ENCODE assay signal across 10 cellular contexts in the genomic region with DNA sequence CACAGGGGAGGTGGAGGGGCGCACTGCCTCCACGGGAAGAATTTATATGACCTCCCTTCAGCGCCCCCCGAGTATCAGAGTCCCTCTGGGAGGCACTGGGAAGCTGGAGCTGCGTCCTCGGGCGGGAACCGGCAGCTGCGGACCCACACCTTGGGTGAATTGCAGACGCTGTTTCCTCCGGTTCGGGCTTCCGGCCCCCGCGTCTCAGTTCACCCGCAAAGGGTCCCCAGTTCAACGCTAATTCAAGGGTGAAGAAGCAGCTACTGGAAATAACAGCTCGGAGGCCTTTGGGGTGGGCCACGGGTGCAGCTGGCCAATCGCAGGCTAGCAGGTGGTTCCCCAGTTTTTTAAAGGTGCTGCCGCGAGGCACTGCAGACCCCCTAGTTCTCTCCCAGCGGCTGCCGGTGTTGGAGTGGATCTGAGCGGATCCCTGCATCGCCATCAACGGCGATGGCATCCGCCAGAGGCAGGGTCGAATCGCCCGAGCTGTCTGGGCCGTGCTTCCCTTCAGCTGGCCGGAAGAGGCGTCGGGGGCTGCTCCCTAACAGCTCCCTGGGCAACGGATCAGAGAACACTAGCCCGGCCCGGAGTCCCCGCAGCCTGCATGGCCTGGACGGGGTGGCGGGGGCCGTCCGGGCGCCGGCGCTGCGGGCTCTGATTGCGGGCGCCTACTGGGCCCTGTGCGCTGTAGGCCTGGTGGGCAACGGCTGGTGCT. TPM values are rescaled to one million over a fixed set of nuclear protein-coding genes. Genes with fewer than 3 reads are reported as not detected.
DNase-seq lines count a peak whose midpoint lies in the region; ATAC-seq and TF ChIP-seq lines count a peak whose summit lies in the region.
"Had no signal": no experiment of that assay in that cellular context is flagged by ENCODE, and none has a peak within 500 bp of the region (broad histone marks: within the 10 kb centered on the region; RNA-seq: fewer than 3 reads in every experiment).

No MANE protein-coding gene starts in this region.

- H3K27me3 ChIP-seq in effector memory CD4-positive, alpha-beta T cell (replicated peaks; ENCODE audit: control insufficient read depth, insufficient read depth, low read length, poor library complexity, severe bottlenecking) = peaks cover 3% of the 10 kb centered on the region
- no peaks in the 10 kb centered on the region for H3K27me3 ChIP-seq in uterus

- in situ Hi-C loops in GM13976 (cut with MboI; ENCODE audit: low sequenced_read_pairs, unreplicated experiment) = no loop called here

- H3K4me1 ChIP-seq in effector memory CD4-positive, alpha-beta T cell (ENCODE audit: control insufficient read depth, insufficient read depth, low read length, poor library complexity, severe bottlenecking) = no peaks in the 10 kb centered on the region
- H3K4me1 ChIP-seq in uterus = no peaks in the 10 kb centered on the region

- TF ChIP-seq CTCF in GM13976 (IDR thresholded peaks at IDR 0.05; ENCODE audit: borderline replicate concordance, control extremely low read depth, extremely low read depth, insufficient read depth, missing control alignments) = no peak
- TF ChIP-seq CTCF in uterus (IDR thresholded peaks at IDR 0.05) = no peak

- H3K27ac ChIP-seq in effector memory CD4-positive, alpha-beta T cell (ENCODE audit: insufficient read depth, low read length, poor library complexity, severe bottlenecking) = no peak overlapping the region
- no peak overlapping the region for H3K27ac ChIP-seq in uterus

- no peak for TF ChIP-seq POLR2A in uterus (IDR thresholded peaks at IDR 0.05)

- H3K4me3 ChIP-seq in effector memory CD4-positive, alpha-beta T cell (ENCODE audit: insufficient read depth, low read depth, low read length, poor library complexity, severe bottlenecking) = peak overlapping the region; percentile 48
- no peak overlapping the region for H3K4me3 ChIP-seq in uterus

- no peaks in the 10 kb centered on the region for H3K36me3 ChIP-seq in effector memory CD4-positive, alpha-beta T cell (ENCODE audit: control insufficient read depth, insufficient read depth, low read length)
- H3K36me3 ChIP-seq in uterus = no peaks in the 10 kb centered on the region

- peak; percentile 27 for ATAC-seq in T-helper 17 cell
- ATAC-seq in GM18858 (IDR thresholded peaks at IDR 0.05; ENCODE audit: unreplicated experiment) = no peak
- ATAC-seq in GM19395 (IDR thresholded peaks at IDR 0.05; ENCODE audit: unreplicated experiment) = no peak

- peaks cover 38% of the 10 kb centered on the region for H3K27me3 Mint-ChIP-seq in T-helper 17 cell

- H3K4me1 Mint-ChIP-seq in T-helper 17 cell = peaks cover 3% of the 10 kb centered on the region

- H3K27ac Mint-ChIP-seq in T-helper 17 cell = no peak overlapping the region

- DNase-seq in GM13976 (ENCODE audit: low spot score) (peak; percentile 58), T-helper 17 cell (no peak), retina (peak; percentile 70), uterus (no peak)
- no peak for DNase-seq in effector memory CD4-positive, alpha-beta T cell
- DNase-seq: cortex of kidney, MM.1S, RPMI8226 had no signal

- peak overlapping the region; percentile 64 for H3K4me3 Mint-ChIP-seq in T-helper 17 cell

- H3K36me3 Mint-ChIP-seq in T-helper 17 cell (ENCODE audit: low read depth) = peaks cover 3% of the 10 kb centered on the region

- H3K9me3 ChIP-seq in T-helper 17 cell (ENCODE audit: control insufficient read depth, low read length, poor library complexity, severe bottlenecking) = no peaks in the 10 kb centered on the region
- no peaks in the 10 kb centered on the region for H3K9me3 ChIP-seq in effector memory CD4-positive, alpha-beta T cell (ENCODE audit: control insufficient read depth, low read length)
- H3K9me3 ChIP-seq in uterus = no peaks in the 10 kb centered on the region

- intact Hi-C loops in uterus (cut with DNase I; ENCODE audit: low total_unique reads) = no loop called here

RNA-seq across cellular contexts. Expression of a gene that starts 19.4 kb away (rescaled TPM):
- total RNA-seq in T-helper 17 cell (not detected), uterus (10 to 100 TPM in 2 of 4 donors, 1 to 10 TPM in 1, under 1 TPM in 1; 0.29 to 21.4 (median 7.5) TPM)

RNA-seq across cellular contexts. Expression of a gene that starts 42.0 kb away (rescaled TPM):
- 100 to 1,000 TPM; 373 to 376 TPM for total RNA-seq in T-helper 17 cell
- 100 to 1,000 TPM; 106 to 955 (median 278) TPM for total RNA-seq in uterus

Comparison
In these comparisons a context has a peak if more than half of its experiments do, and no peak if none do; other contexts are left out.
1. DNase-seq: peak in GM13976 (single experiment) and retina (single experiment); none in T-helper 17 cell (0 of 3), effector memory CD4-positive, alpha-beta T cell (0 of 3) and uterus (0 of 2).